9 cellular contexts compared by ENCODE assay signal in genomic region chr7:151233111-151233701, GRCh38. TPM values are rescaled to one million over a fixed set of nuclear protein-coding genes. Genes with fewer than 3 reads are reported as not detected.
A peak's percentile ranks its signal among the peaks of the same experiment; 100 is the strongest.
DNase-seq lines count a peak whose midpoint lies in the region; ATAC-seq and TF ChIP-seq lines count a peak whose summit lies in the region.
"Had no signal": no experiment of that assay in that cellular context is flagged by ENCODE, and none has a peak within 500 bp of the region (broad histone marks: within the 10 kb centered on the region; RNA-seq: fewer than 3 reads in every experiment).

No MANE protein-coding gene starts in this region.

- H3K9me3 Mint-ChIP-seq in chondrocyte (ENCODE audit: low read depth), result no peaks in the 10 kb centered on the region

- H3K27me3 Mint-ChIP-seq in chondrocyte (ENCODE audit: low read depth), result no peaks in the 10 kb centered on the region

- no peaks in the 10 kb centered on the region for H3K27me3 ChIP-seq in BJ (ENCODE audit: control insufficient read depth, insufficient read depth, low read length)

- POLR2A ChIA-PET in BJ (lab: Charles Lee), result no interaction called here

- peak overlapping the region; percentile 97 for H3K4me3 ChIP-seq in BJ (ENCODE audit: low read depth, low read length)
- peak overlapping the region; percentile 95 for H3K4me3 ChIP-seq in lower leg skin (ENCODE audit: low read depth, poor library complexity, severe bottlenecking)

- WGBS in lower leg skin, 2 donors, result 18 to 24% methylated on average over 15 to 21 of the region's 21 CpGs

- peaks cover 41% of the 10 kb centered on the region for H3K4me1 Mint-ChIP-seq in chondrocyte (ENCODE audit: low read depth)

- ATAC-seq in GM19438 (IDR thresholded peaks at IDR 0.05; ENCODE audit: low read depth, unreplicated experiment) (peak; percentile 33), HG03039 (IDR thresholded peaks at IDR 0.05; ENCODE audit: unreplicated experiment) (no peak)

- TF ChIP-seq CTCF in BJ (IDR thresholded peaks at IDR 0.05; ENCODE audit: insufficient read depth, low read depth, low read length) (no peak), chondrocyte (IDR thresholded peaks at IDR 0.05) (no peak), lower leg skin (IDR thresholded peaks at IDR 0.05) (no peak)

- TF ChIP-seq POLR2A in lower leg skin (IDR thresholded peaks at IDR 0.05), result no peak

- peak overlapping the region; percentile 100 for H3K27ac Mint-ChIP-seq in chondrocyte (ENCODE audit: unreplicated experiment)

- DNase-seq in BJ (ENCODE audit: low read depth) (peak; percentile 18), LHCN-M2 (ENCODE audit: low read depth) (peak; percentile 90), chondrocyte (ENCODE audit: low spot score) (no peak), lower leg skin (ENCODE audit: low spot score in 2 of 2) (no peak)
- peak; percentile 56 for DNase-seq in activated CD4-positive, CD25-positive, alpha-beta regulatory T cell treated with anti-CD3 and anti-CD28 coated beads, Interleukin-2, amount 50 U/mL, for 16 hours (ENCODE audit: low read depth, low spot score)
- DNase-seq in stimulated activated CD8-positive, alpha-beta memory T cell treated with anti-CD3 and anti-CD28 coated beads, Interleukin-12 subunit alpha, Interleukin-12 subunit beta, amount 100 ng/mL, for 1 hour (ENCODE audit: low read depth), result peak; percentile 50

- peaks cover 23% of the 10 kb centered on the region for H3K36me3 ChIP-seq in BJ (ENCODE audit: control insufficient read depth, insufficient read depth, low read length)

- CTCF ChIA-PET in BJ (lab: Yijun Ruan, JAX), result interaction anchor here (1.1 to 3.5 kb wide), 4 partner anchors 9 to 14 kb away, joined by 5 to 15 read pairs (median 9); no protein-coding TSS in a partner anchor

- intact Hi-C loops in lower leg skin (cut with DNase I; ENCODE audit: low total_unique reads), result no loop called here

- H3K4me3 Mint-ChIP-seq in chondrocyte (ENCODE audit: unreplicated experiment), result peak overlapping the region; percentile 100

- H3K36me3 Mint-ChIP-seq in chondrocyte (ENCODE audit: low read depth), result peaks cover 8% of the 10 kb centered on the region

RNA-seq across cellular contexts. Expression of gene CHPF2, which starts 0.9 kb away (rescaled TPM):
- polyA plus RNA-seq in BJ (2011; rRNA removed), result 26.1 and 42.6 TPM in 2 replicates
- polyA minus RNA-seq in BJ (2011; rRNA and poly(A)+ RNA removed), result 41.1 and 43.3 TPM in 2 replicates
- total RNA-seq in LHCN-M2 (2014; rRNA removed), result 123 and 133 TPM in 2 replicates
- 73.9 TPM for polyA plus RNA-seq in LHCN-M2 (2012)
- total RNA-seq in chondrocyte, result 98.3 to 135 TPM (median 101 TPM) in 3 replicates
- total RNA-seq in lower leg skin, result 10 to 100 TPM; 15.4 to 32.2 (median 26.7) TPM

RNA-seq across cellular contexts. Expression of gene ABCF2, which starts 6.2 kb away (rescaled TPM):
- polyA plus RNA-seq in BJ (2011; rRNA removed), result 44.2 and 62.5 TPM in 2 replicates
- 27.5 and 43.8 TPM in 2 replicates for polyA minus RNA-seq in BJ (2011; rRNA and poly(A)+ RNA removed)
- total RNA-seq in LHCN-M2 (2014; rRNA removed), result 111 and 115 TPM in 2 replicates
- polyA plus RNA-seq in LHCN-M2 (2012), result 50.8 TPM
- total RNA-seq in chondrocyte, result 35.8 to 42.2 TPM (median 37.7 TPM) in 3 replicates
- 100 to 1,000 TPM in 1 of 4 donors, 10 to 100 TPM in 3; 16.4 to 267 (median 29.1) TPM for total RNA-seq in lower leg skin

RNA-seq across cellular contexts. Expression of gene SMARCD3, which starts 15.3 kb away (rescaled TPM):
- polyA plus RNA-seq in BJ (2011; rRNA removed), result 37.7 and 46.6 TPM in 2 replicates
- 13.9 and 31.0 TPM in 2 replicates for polyA minus RNA-seq in BJ (2011; rRNA and poly(A)+ RNA removed)
- total RNA-seq in LHCN-M2 (2014; rRNA removed), result 150 and 161 TPM in 2 replicates
- 97.2 TPM for polyA plus RNA-seq in LHCN-M2 (2012)
- total RNA-seq in chondrocyte, result 105 to 125 TPM (median 120 TPM) in 3 replicates
- 10 to 100 TPM in 3 of 4 donors, 1 to 10 TPM in 1; 4.8 to 19.8 (median 13.5) TPM for total RNA-seq in lower leg skin

RNA-seq across cellular contexts. Expression of gene H2BK1, which starts 22.9 kb away (rescaled TPM):
- polyA plus RNA-seq in BJ (2011; rRNA removed), result not detected in 2 replicates
- not detected in 2 replicates for polyA minus RNA-seq in BJ (2011; rRNA and poly(A)+ RNA removed)
- total RNA-seq in LHCN-M2 (2014; rRNA removed) (not detected in 2 replicates), chondrocyte (not detected in 3 replicates), lower leg skin (not detected)
- polyA plus RNA-seq in LHCN-M2 (2012), result not detected

RNA-seq across cellular contexts. Expression of gene ASB10, which starts 46.2 kb away (rescaled TPM):
- polyA plus RNA-seq in BJ (2011; rRNA removed), result not detected in 2 replicates
- polyA minus RNA-seq in BJ (2011; rRNA and poly(A)+ RNA removed), result not detected in 2 replicates
- total RNA-seq in LHCN-M2 (2014; rRNA removed) (not detected in 2 replicates), chondrocyte (not detected in 3 replicates), lower leg skin (not detected)
- not detected for polyA plus RNA-seq in LHCN-M2 (2012)
- total RNA-seq: T-helper 1 cell treated with Interleukin-12 subunit alpha and Interleukin-12 subunit beta and Interleukin-4 antibody, amounts not matched to agents 30 ng/mL and 1 ng/mL, for 36 hours had no signal

Comparison
In these comparisons a context has a peak if more than half of its experiments do, and no peak if none do; other contexts are left out.
1. DNase-seq: peak in BJ (single experiment), LHCN-M2 (single experiment), activated CD4-positive, CD25-positive, alpha-beta regulatory T cell treated with anti-CD3 and anti-CD28 coated beads, Interleukin-2, amount 50 U/mL, for 16 hours (single experiment) and stimulated activated CD8-positive, alpha-beta memory T cell treated with anti-CD3 and anti-CD28 coated beads, Interleukin-12 subunit alpha, Interleukin-12 subunit beta, amount 100 ng/mL, for 1 hour (single experiment); none in chondrocyte (single experiment) and lower leg skin (0 of 2).